Comparison of ENCODE assay signal across 21 cellular contexts in the genomic region with DNA sequence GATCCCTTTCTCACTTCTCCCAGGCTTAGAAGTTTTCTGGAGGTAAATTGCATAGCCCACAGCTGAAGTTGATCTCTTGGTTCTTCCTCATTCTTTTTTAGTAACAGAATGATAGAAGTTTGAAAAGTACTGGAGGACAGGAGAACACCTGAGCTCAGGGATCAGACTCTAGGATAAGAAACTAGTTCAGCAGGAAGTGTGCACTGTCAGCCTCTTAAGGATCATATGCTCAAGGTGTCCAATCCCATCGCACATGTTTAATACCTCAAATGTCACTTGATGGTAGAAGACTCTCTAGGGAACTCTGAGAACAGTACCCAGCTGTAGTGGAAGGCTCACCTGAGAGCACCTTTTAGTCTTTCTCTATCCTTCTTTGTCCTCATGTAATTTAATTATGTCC. TPM values are rescaled to one million over a fixed set of nuclear protein-coding genes. Genes with fewer than 3 reads are reported as not detected.
A peak's percentile ranks its signal among the peaks of the same experiment; 100 is the strongest.
DNase-seq lines count a peak whose midpoint lies in the region; ATAC-seq and TF ChIP-seq lines count a peak whose summit lies in the region.
"Had no signal": no experiment of that assay in that cellular context is flagged by ENCODE, and none has a peak within 500 bp of the region (broad histone marks: within the 10 kb centered on the region; RNA-seq: fewer than 3 reads in every experiment).

No MANE protein-coding gene starts in this region.

- H3K9ac ChIP-seq in HCT116 (ENCODE audit: low read length) (peak overlapping the region; percentile 23; the same call in 1 of the 2 replicates), neural progenitor cell (no peak overlapping the region), SK-N-SH (no peak overlapping the region)

- RAD21 ChIA-PET in HCT116 (lab: Charles Lee; ENCODE audit: low non-redundant PET in 1 of 2, low total read pairs in 2 of 2, uncharacterized antibody in 2 of 2, unreplicated experiment in 2 of 2), result no interaction called here

- TF ChIP-seq EP300 in SK-N-SH (IDR thresholded peaks at IDR 0.05; ENCODE audit: borderline replicate concordance in 1 of 2, low read depth in 1 of 2, low read length in 1 of 2), result no peak

- H3K4me1 ChIP-seq in HCT116 (ENCODE audit: control insufficient read depth in 1 of 2, insufficient read depth in 2 of 2, low read length in 2 of 2), result peaks cover 6 to 14% of the 10 kb centered on the region in 2 experiments
- H3K4me1 ChIP-seq in esophagus squamous epithelium, result peaks cover 6 to 27% (median 18%) of the 10 kb centered on the region in 3 donors
- H3K4me1 ChIP-seq in spleen, result peaks cover 7 to 23% (median 18%) of the 10 kb centered on the region in 6 donors
- no peaks in the 10 kb centered on the region for H3K4me1 ChIP-seq in neural progenitor cell
- peaks cover 0 to 6% of the 10 kb centered on the region in 2 experiments; a peak in 1 of 4 replicates for H3K4me1 ChIP-seq in SK-N-SH (ENCODE audit: control insufficient read depth in 1 of 2, insufficient read depth in 2 of 2, low read depth in 1 of 2, low read length in 1 of 2)

- no peak for TF ChIP-seq RAD21 in HCT116 (IDR thresholded peaks at IDR 0.05; ENCODE audit: low read depth)
- TF ChIP-seq RAD21 in SK-N-SH (IDR thresholded peaks at IDR 0.05; ENCODE audit: low read length), result no peak

- H3K9me2 ChIP-seq in HCT116 (ENCODE audit: insufficient read depth) (no peaks in the 10 kb centered on the region), SK-N-SH (no peaks in the 10 kb centered on the region)

- H4K20me1 ChIP-seq in HCT116 (ENCODE audit: insufficient read depth) (no peaks in the 10 kb centered on the region), neural progenitor cell (ENCODE audit: low read depth) (no peaks in the 10 kb centered on the region), SK-N-SH (ENCODE audit: insufficient read depth) (no peaks in the 10 kb centered on the region)

- DNase-seq in HCT116 (ENCODE audit: low read depth, low spot score), result no peak
- peak; percentile 15 for DNase-seq in NCI-H69 (lab: John Stamatoyannopoulos, UW)
- no peak for DNase-seq in esophagus squamous epithelium (lab: John Stamatoyannopoulos, UW)
- DNase-seq in spleen, result no peak
- DNase-seq in activated naive CD4-positive, alpha-beta T cell treated with anti-CD3 and anti-CD28 coated beads, Interleukin-2, amount 50 U/mL, for 16 hours, result no peak
- no peak for DNase-seq in neural progenitor cell (ENCODE audit: low spot score)
- DNase-seq in SK-N-SH, result no peak
- DNase-seq: activated T-cell treated with anti-CD3 and anti-CD28 coated beads, Interleukin-2, amount 50 U/mL, for 4 hours; CD4-positive, alpha-beta memory T cell; DND-41; foreskin fibroblast; HFFc6; KG1; kidney glomerular epithelial cell; NCI-H1092; NCI-H2081; retina; T-helper 9 cell had no signal

- BruUV-seq in HCT116 (replicated peaks; lab: Mats Ljungman, UMichigan), result no TSS peak

- no peaks in the 10 kb centered on the region for H3K4me1 Mint-ChIP-seq in neural progenitor cell
- H3K4me1 Mint-ChIP-seq: activated naive CD4-positive, alpha-beta T cell treated with anti-CD3 and anti-CD28 coated beads, Interleukin-2, amount 50 U/mL, for 24 hours; CD4-positive, alpha-beta memory T cell had no signal

- POLR2A ChIA-PET in HCT116 (lab: Charles Lee), result no interaction called here
- POLR2A ChIA-PET in SK-N-SH (lab: Yijun Ruan, JAX), result no interaction called here

- H3K4me3 ChIP-seq in HCT116 (replicated peaks in 1 of 2; ENCODE audit: low read depth in 1 of 2, low read length in 2 of 2), result no peak overlapping the region
- H3K4me3 ChIP-seq in esophagus squamous epithelium, result no peak overlapping the region
- H3K4me3 ChIP-seq in spleen, result no peak overlapping the region
- no peak overlapping the region for H3K4me3 ChIP-seq in neural progenitor cell
- no peak overlapping the region for H3K4me3 ChIP-seq in SK-N-SH (ENCODE audit: low read depth in 2 of 2, low read length in 1 of 2)
- H3K4me3 ChIP-seq: SK-N-MC had no signal

- no peak for TF ChIP-seq CTCF in HCT116 (IDR thresholded peaks at IDR 0.05 in 2 of 3, conservative IDR thresholded peaks at IDR 0.05 in 1 of 3; ENCODE audit: borderline replicate concordance in 1 of 3, insufficient read depth in 1 of 3, low read depth in 2 of 3, low read length in 2 of 3)
- TF ChIP-seq CTCF in esophagus squamous epithelium (IDR thresholded peaks at IDR 0.05), result no peak
- TF ChIP-seq CTCF in spleen (IDR thresholded peaks at IDR 0.05 in 8 of 11, conservative IDR thresholded peaks at IDR 0.05 in 3 of 11), result no peak
- TF ChIP-seq CTCF in neural progenitor cell (IDR thresholded peaks at IDR 0.05), result no peak
- TF ChIP-seq CTCF in SK-N-SH (IDR thresholded peaks at IDR 0.05), result no peak

- H3K36me3 Mint-ChIP-seq in neural progenitor cell, result peaks cover 1% of the 10 kb centered on the region

- H3K4me3 Mint-ChIP-seq in neural progenitor cell, result no peak overlapping the region
- H3K4me3 Mint-ChIP-seq: activated naive CD4-positive, alpha-beta T cell treated with anti-CD3 and anti-CD28 coated beads, Interleukin-2, amount 50 U/mL, for 24 hours; activated T-cell treated with anti-CD3 and anti-CD28 coated beads, Interleukin-2, amount 50 U/mL, for 4 hours; CD4-positive, alpha-beta memory T cell; HFFc6 had no signal

- no peak for TF ChIP-seq POLR2A in HCT116 (IDR thresholded peaks at IDR 0.05; ENCODE audit: borderline replicate concordance, extremely low read depth, insufficient read depth, insufficient read length)
- TF ChIP-seq POLR2A in esophagus squamous epithelium (IDR thresholded peaks at IDR 0.05), result no peak
- no peak for TF ChIP-seq POLR2A in spleen (IDR thresholded peaks at IDR 0.05)

- no peaks in the 10 kb centered on the region for H3K9me3 ChIP-seq in HCT116 (ENCODE audit: control insufficient read depth in 1 of 2, insufficient read depth in 1 of 2, low read depth in 1 of 2, low read length in 2 of 2)
- no peaks in the 10 kb centered on the region for H3K9me3 ChIP-seq in esophagus squamous epithelium
- H3K9me3 ChIP-seq in spleen, result no peaks in the 10 kb centered on the region
- H3K9me3 ChIP-seq in neural progenitor cell (ENCODE audit: low read depth), result no peaks in the 10 kb centered on the region
- H3K9me3 ChIP-seq in SK-N-SH, result no peaks in the 10 kb centered on the region

- H3K4me2 ChIP-seq in HCT116 (ENCODE audit: low read length) (peak overlapping the region; percentile 1; the same call in 1 of the 2 replicates), neural progenitor cell (no peak overlapping the region), SK-N-SH (no peak overlapping the region)

- H3K27me3 ChIP-seq in HCT116 (ENCODE audit: insufficient read depth, low read length), result no peaks in the 10 kb centered on the region
- no peaks in the 10 kb centered on the region for H3K27me3 ChIP-seq in esophagus squamous epithelium
- H3K27me3 ChIP-seq in spleen (replicated peaks in 1 of 7), result no peaks in the 10 kb centered on the region
- H3K27me3 ChIP-seq in neural progenitor cell, result no peaks in the 10 kb centered on the region
- H3K27me3 ChIP-seq in SK-N-SH (ENCODE audit: insufficient read depth), result no peaks in the 10 kb centered on the region

- WGBS in esophagus squamous epithelium, 2 donors, result 38 to 42% methylated on average over 1 of the region's 1 CpG
- 35 to 80% (median 67%) methylated on average over 1 of the region's 1 CpG for WGBS in spleen, 5 donors
- WGBS in SK-N-SH (ENCODE audit: low lambda C conversion rate), result 100% methylated on average over 1 of the region's 1 CpG

- intact Hi-C loops in HCT116 (cut with micrococcal nuclease) (no loop called here), esophagus squamous epithelium (cut with DNase I) (no loop called here), spleen (cut with DNase I; ENCODE audit: low total_unique reads) (no loop called here)

- H2AFZ ChIP-seq in HCT116 (ENCODE audit: low read depth, low read length, poor library complexity, severe bottlenecking) (no peak overlapping the region), neural progenitor cell (replicated peaks) (no peak overlapping the region), SK-N-SH (ENCODE audit: low read depth) (no peak overlapping the region)

- H3K36me3 ChIP-seq in HCT116 (ENCODE audit: control insufficient read depth in 1 of 2, insufficient read depth in 2 of 2, low read length in 2 of 2) (no peaks in the 10 kb centered on the region), esophagus squamous epithelium (no peaks in the 10 kb centered on the region), spleen (peaks cover 0 to 5% (median 0%) of the 10 kb centered on the region in 6 donors), neural progenitor cell (no peaks in the 10 kb centered on the region), SK-N-SH (replicated peaks in 1 of 2; ENCODE audit: control insufficient read depth in 1 of 2, insufficient read depth in 2 of 2, low read length in 1 of 2) (peaks cover 0 to 2% of the 10 kb centered on the region in 2 experiments)

- no peaks in the 10 kb centered on the region for H3K27me3 Mint-ChIP-seq in neural progenitor cell (ENCODE audit: insufficient read depth, low read depth)
- H3K27me3 Mint-ChIP-seq: activated naive CD4-positive, alpha-beta T cell treated with anti-CD3 and anti-CD28 coated beads, Interleukin-2, amount 50 U/mL, for 24 hours; CD4-positive, alpha-beta memory T cell had no signal

- H3K9me3 Mint-ChIP-seq in neural progenitor cell, result peaks cover 1% of the 10 kb centered on the region
- H3K9me3 Mint-ChIP-seq: activated naive CD4-positive, alpha-beta T cell treated with anti-CD3 and anti-CD28 coated beads, Interleukin-2, amount 50 U/mL, for 24 hours; activated T-cell treated with anti-CD3 and anti-CD28 coated beads, Interleukin-2, amount 50 U/mL, for 4 hours; CD4-positive, alpha-beta memory T cell; HFFc6 had no signal

- CTCF ChIA-PET in HCT116 (lab: Charles Lee), result interaction anchor here (0.9 kb wide), 1 partner anchor 228 kb away, joined by 3 read pairs; no protein-coding TSS in a partner anchor
- CTCF ChIA-PET in SK-N-SH (lab: Yijun Ruan, JAX), result interaction anchor here (0.8 to 1.2 kb wide), 4 partner anchors 10 to 214 kb away, joined by 3 read pairs; no protein-coding TSS in a partner anchor

- no peak for ATAC-seq in HCT116
- ATAC-seq: activated CD4-positive, CD25-positive, alpha-beta regulatory T cell treated with anti-CD3 and anti-CD28 coated beads, Interleukin-2, amount 50 U/mL, for 24 hours; activated T-cell treated with anti-CD3 and anti-CD28 coated beads, Interleukin-2, amount 50 U/mL, for 4 hours had no signal

- H3F3A ChIP-seq in neural progenitor cell (ENCODE audit: low read depth) (no peaks in the 10 kb centered on the region), SK-N-SH (replicated peaks; ENCODE audit: insufficient read depth) (peaks cover 7% of the 10 kb centered on the region)

- no peaks in the 10 kb centered on the region for H3K79me2 ChIP-seq in HCT116 (ENCODE audit: insufficient read depth, low read length)
- no peaks in the 10 kb centered on the region for H3K79me2 ChIP-seq in neural progenitor cell (ENCODE audit: low read depth)
- no peaks in the 10 kb centered on the region; the same call in 1 of the 2 replicates for H3K79me2 ChIP-seq in SK-N-SH (ENCODE audit: insufficient read depth)

- H3K27ac ChIP-seq in HCT116 (ENCODE audit: low read depth, low read length), result no peak overlapping the region
- peak overlapping the region; percentile 36 to 65 (median 55) for H3K27ac ChIP-seq in esophagus squamous epithelium
- H3K27ac ChIP-seq in spleen, result peak overlapping the region; percentile 30 to 79 (median 73)
- H3K27ac ChIP-seq in neural progenitor cell, result no peak overlapping the region
- no peak overlapping the region for H3K27ac ChIP-seq in SK-N-SH (ENCODE audit: low read depth in 2 of 2, low read length in 1 of 2)
- H3K27ac ChIP-seq: SK-N-MC had no signal

- no peak overlapping the region for H3K27ac Mint-ChIP-seq in neural progenitor cell
- H3K27ac Mint-ChIP-seq: activated naive CD4-positive, alpha-beta T cell treated with anti-CD3 and anti-CD28 coated beads, Interleukin-2, amount 50 U/mL, for 24 hours; HFFc6 had no signal

RNA-seq across cellular contexts. Expression of gene LIMA1, which starts 14.7 kb away (rescaled TPM):
- total RNA-seq in HCT116 (2021; ENCODE audit: unreplicated experiment) (79.6 TPM), esophagus squamous epithelium (10 to 100 TPM; 48.0 to 70.0 (median 62.7) TPM), spleen (100 to 1,000 TPM in 1 of 7 donors, 10 to 100 TPM in 6; 59.5 to 102 (median 64.3) TPM), neural progenitor cell (ENCODE audit: low replicate concordance) (19.1 and 25.0 TPM in 2 replicates)
- polyA plus RNA-seq in HCT116 (2012), result 31.8 and 36.5 TPM in 2 replicates
- polyA plus RNA-seq in spleen (10 to 100 TPM; 15.3 to 45.1 (median 22.7) TPM), SK-N-SH (2012; rRNA removed) (96.6 and 148 TPM in 2 replicates)
- polyA plus RNA-seq in SK-N-SH (2012; cell fraction: cytosol; rRNA removed), result 115 and 130 TPM in 2 replicates
- 210 and 318 TPM in 2 replicates for polyA plus RNA-seq in SK-N-SH (2012; cell fraction: nucleus; rRNA removed)

Comparison
In these comparisons a context has a peak if more than half of its experiments do, and no peak if none do; other contexts are left out.
1. H3K27ac ChIP-seq: peak in esophagus squamous epithelium (4 of 4) and spleen (8 of 8); none in HCT116 (single experiment), neural progenitor cell (single experiment) and SK-N-SH (0 of 2).